In the genomic region with DNA sequence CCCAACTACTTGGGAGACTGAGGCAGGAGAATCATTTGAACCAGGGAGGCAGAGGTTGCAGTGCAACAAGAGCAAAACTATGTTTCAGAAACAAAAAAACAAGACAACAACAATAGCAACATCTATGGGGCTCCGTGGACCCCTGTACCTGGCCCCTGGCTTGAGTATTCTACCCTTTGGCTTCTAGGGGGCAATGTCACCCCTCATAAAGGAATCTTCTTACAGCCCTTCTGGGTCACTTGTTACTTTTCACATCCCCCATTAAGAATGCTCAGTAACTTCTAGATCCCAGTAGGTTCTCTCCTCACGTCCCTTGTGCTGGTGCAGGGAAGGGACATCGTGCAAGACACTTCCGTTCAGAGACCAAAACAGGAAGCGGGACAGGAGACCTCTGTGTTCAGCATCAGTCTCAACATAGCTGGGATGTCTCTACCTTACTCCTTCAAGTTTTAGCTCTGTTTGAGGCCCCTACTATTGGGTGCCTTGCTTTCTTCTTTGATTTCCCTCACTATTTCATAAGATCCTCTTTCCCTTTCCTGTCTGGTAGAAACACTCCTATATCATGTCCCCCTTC, we compare ENCODE assay signal across 21 cellular contexts.
"Had no signal": no experiment of that assay in that cellular context is flagged by ENCODE, and none has a peak within 500 bp of the region (broad histone marks: within the 10 kb centered on the region; RNA-seq: fewer than 3 reads in every experiment).

No MANE protein-coding gene starts in this region.

- H3K4me1 ChIP-seq: body of pancreas, lower lobe of right lung, pancreas, psoas muscle, right atrium auricular region, thyroid gland, upper lobe of right lung had no signal

- DNase-seq: activated CD4-positive, alpha-beta memory T cell treated with anti-CD3 and anti-CD28 coated beads, Interleukin-2, amount 10 ng/mL, durations not matched to agents 7 days and 5 days; activated CD4-positive, alpha-beta T cell treated with anti-CD3 and anti-CD28 coated beads, Interleukin-2, amount 10 ng/mL, durations not matched to agents 24 days and 14 days; activated gamma-delta T cell; activated naive CD4-positive, alpha-beta T cell treated with anti-CD3 and anti-CD28 coated beads, Interleukin-2, amount 50 U/mL, for 16 hours; activated naive CD8-positive, alpha-beta T cell treated with anti-CD3 and anti-CD28 coated beads, Interleukin-2, amount 50 U/mL, for 24 hours; body of pancreas; effector CD4-positive, alpha-beta T cell; kidney; lower lobe of right lung; mesendoderm; mucosa of descending colon; nephron progenitor cell; pancreas; psoas muscle; stimulated activated CD4-positive, alpha-beta T cell treated with anti-CD3 and anti-CD28 coated beads, Interleukin-12 subunit alpha, Interleukin-12 subunit beta, amount 100 ng/mL, for 4 hours; stimulated activated CD4-positive, alpha-beta T cell treated with anti-CD3 and anti-CD28 coated beads, Interleukin-4, amount 100 ng/mL, for 4 hours; stimulated activated naive CD8-positive, alpha-beta T cell treated with anti-CD3 and anti-CD28 coated beads, Interleukin-15, Interleukin-2, amounts not matched to agents 100 U/mL and 50 U/mL, for 24 hours; substantia nigra; thyroid gland; upper lobe of right lung had no signal

- H3K9me3 ChIP-seq: body of pancreas, lower lobe of right lung, mucosa of descending colon, pancreas, psoas muscle, right atrium auricular region, thyroid gland, upper lobe of right lung had no signal

- H3K27ac ChIP-seq: body of pancreas, lower lobe of right lung, pancreas, psoas muscle, right atrium auricular region, thyroid gland, upper lobe of right lung had no signal

- H3K27me3 ChIP-seq: body of pancreas, pancreas, right atrium auricular region, thyroid gland, upper lobe of right lung had no signal

- H3K36me3 ChIP-seq: lower lobe of right lung, pancreas, right atrium auricular region, thyroid gland, upper lobe of right lung had no signal

- H3K4me3 ChIP-seq: body of pancreas, lower lobe of right lung, mucosa of descending colon, pancreas, psoas muscle, right atrium auricular region, thyroid gland, upper lobe of right lung had no signal
